Comparison of ENCODE assay signal across 8 cellular contexts in the genomic region with DNA sequence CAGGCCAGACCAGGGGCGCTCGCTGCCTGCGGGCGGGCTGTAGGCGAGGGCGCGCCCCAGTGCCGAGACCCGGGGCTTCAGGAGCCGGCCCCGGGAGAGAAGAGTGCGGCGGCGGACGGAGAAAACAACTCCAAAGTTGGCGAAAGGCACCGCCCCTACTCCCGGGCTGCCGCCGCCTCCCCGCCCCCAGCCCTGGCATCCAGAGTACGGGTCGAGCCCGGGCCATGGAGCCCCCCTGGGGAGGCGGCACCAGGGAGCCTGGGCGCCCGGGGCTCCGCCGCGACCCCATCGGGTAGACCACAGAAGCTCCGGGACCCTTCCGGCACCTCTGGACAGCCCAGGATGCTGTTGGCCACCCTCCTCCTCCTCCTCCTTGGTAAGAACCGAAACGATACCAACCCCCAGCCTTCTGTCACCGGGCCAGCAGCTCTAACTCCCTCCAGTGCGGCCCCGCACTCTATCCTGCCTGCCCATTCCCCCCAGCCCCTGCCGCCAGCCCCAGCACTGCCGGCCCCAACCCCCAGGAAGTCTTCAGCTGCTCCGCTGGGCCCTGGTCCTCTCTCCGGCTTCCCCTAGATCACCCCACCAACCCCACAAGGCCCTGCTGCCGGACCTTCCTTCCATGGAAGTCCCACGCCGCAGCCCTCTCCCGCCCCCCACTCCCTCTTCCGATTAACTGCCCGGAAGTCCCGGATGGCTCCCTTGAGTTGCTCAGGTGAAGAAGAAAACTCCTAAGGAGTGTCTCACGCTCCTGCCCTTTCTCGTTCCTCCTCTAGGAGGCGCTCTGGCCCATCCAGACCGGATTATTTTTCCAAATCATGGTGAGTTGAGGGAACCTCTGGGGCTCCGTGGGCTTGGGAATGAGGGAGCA. TPM values are rescaled to one million over a fixed set of nuclear protein-coding genes. Genes with fewer than 3 reads are reported as not detected.
A peak's percentile ranks its signal among the peaks of the same experiment; 100 is the strongest.
DNase-seq lines count a peak whose midpoint lies in the region; ATAC-seq and TF ChIP-seq lines count a peak whose summit lies in the region.

No MANE protein-coding gene starts in this region.

- no peaks in the 10 kb centered on the region for H3K27me3 ChIP-seq in mesendoderm (ENCODE audit: insufficient read depth, low read length, poor library complexity)

- POLR2A ChIA-PET in activated CD4-positive, alpha-beta memory T cell treated with anti-CD3 and anti-CD28 coated beads, Interleukin-2, amount 10 ng/mL, durations not matched to agents 7 days and 5 days (lab: Charles Lee) = interaction anchor here (0.6 to 7.7 kb wide), 24 partner anchors 9 to 316 kb away, joined by 3 to 115 read pairs (median 5); a partner anchor contains a TSS

- ATAC-seq in GM18873 (IDR thresholded peaks at IDR 0.05; ENCODE audit: low FRiP score, unreplicated experiment) (peak; percentile 21), HG03196 (IDR thresholded peaks at IDR 0.05; ENCODE audit: unreplicated experiment) (peak; percentile 29)
- peak; percentile 28 for ATAC-seq in effector memory CD8-positive, alpha-beta T cell (replicated peaks)

- H3K4ac ChIP-seq in mesendoderm (ENCODE audit: low read depth, low read length) = peak overlapping the region; percentile 95

- H3K4me2 ChIP-seq in mesendoderm (ENCODE audit: low read length) = peak overlapping the region; percentile 77

- peak overlapping the region; percentile 99 for H3K27ac ChIP-seq in mesendoderm (ENCODE audit: low read depth, low read length)

- peak; percentile 92 for TF ChIP-seq CTCF in AG10803 (conservative IDR thresholded peaks at IDR 0.05; ENCODE audit: low read length)

- peak overlapping the region; percentile 96 for H3K56ac ChIP-seq in mesendoderm (ENCODE audit: low read length)

- H3K4me3 ChIP-seq in AG10803 (ENCODE audit: low read length) (peak overlapping the region; percentile 82), mesendoderm (ENCODE audit: low read length) (peak overlapping the region; percentile 94)

- H4K8ac ChIP-seq in mesendoderm (ENCODE audit: low read depth, low read length) = peak overlapping the region; percentile 43

- H2BK5ac ChIP-seq in mesendoderm (ENCODE audit: low read length) = peak overlapping the region; percentile 90

- H2AK5ac ChIP-seq in mesendoderm (ENCODE audit: low read length) = no peak overlapping the region

- CTCF ChIA-PET in activated CD4-positive, alpha-beta memory T cell treated with anti-CD3 and anti-CD28 coated beads, Interleukin-2, amount 10 ng/mL, durations not matched to agents 7 days and 5 days (lab: Charles Lee) = interaction anchor here (0.8 to 7.8 kb wide), 25 partner anchors 9 to 875 kb away, joined by 3 to 145 read pairs (median 6); a partner anchor contains a TSS

- H3K36me3 ChIP-seq in mesendoderm (ENCODE audit: control insufficient read depth, insufficient read depth, low read length) = peaks cover 9% of the 10 kb centered on the region

- H3K79me1 ChIP-seq in mesendoderm (ENCODE audit: low read length) = peaks cover 2% of the 10 kb centered on the region

- no peak overlapping the region for H4K5ac ChIP-seq in mesendoderm (ENCODE audit: low read length)

- WGBS in mesendoderm (ENCODE audit: extremely low coverage, insufficient coverage, low lambda C conversion rate) = no CpG with 5 or more reads among the region's 54 CpGs

- H3K36me3 Mint-ChIP-seq in activated CD4-positive, alpha-beta memory T cell treated with anti-CD3 and anti-CD28 coated beads, Interleukin-2, amount 10 ng/mL, durations not matched to agents 7 days and 5 days (ENCODE audit: low read depth) = peaks cover 39% of the 10 kb centered on the region
- H3K36me3 Mint-ChIP-seq in effector memory CD8-positive, alpha-beta T cell (ENCODE audit: insufficient read depth) = peaks cover 39% of the 10 kb centered on the region

- peak; percentile 76 for DNase-seq in AG10803 (ENCODE audit: low read depth)
- peak; percentile 54 for DNase-seq in NCI-H524 treated with DMSO at 0.1 percent for 48 hours (lab: John Stamatoyannopoulos, UW)
- peak; percentile 76 for DNase-seq in activated CD4-positive, alpha-beta memory T cell treated with anti-CD3 and anti-CD28 coated beads, Interleukin-2, amount 10 ng/mL, durations not matched to agents 7 days and 5 days
- peak; percentile 60 to 68 (median 62) for DNase-seq in effector memory CD8-positive, alpha-beta T cell
- peak; percentile 97 for DNase-seq in mesendoderm
- peak; percentile 48 for DNase-seq in stimulated activated CD8-positive, alpha-beta memory T cell treated with anti-CD3 and anti-CD28 coated beads, Interleukin-15, amount 100 ng/mL, for 24 hours (ENCODE audit: low read depth)

- no peaks in the 10 kb centered on the region for H3K27me3 Mint-ChIP-seq in activated CD4-positive, alpha-beta memory T cell treated with anti-CD3 and anti-CD28 coated beads, Interleukin-2, amount 10 ng/mL, durations not matched to agents 7 days and 5 days
- H3K27me3 Mint-ChIP-seq in effector memory CD8-positive, alpha-beta T cell = no peaks in the 10 kb centered on the region

- H3K23ac ChIP-seq in mesendoderm (ENCODE audit: low read length) = peak overlapping the region; percentile 89

- H3K9ac ChIP-seq in mesendoderm (ENCODE audit: low read length) = peak overlapping the region; percentile 97

- no peaks in the 10 kb centered on the region for H3K9me3 Mint-ChIP-seq in activated CD4-positive, alpha-beta memory T cell treated with anti-CD3 and anti-CD28 coated beads, Interleukin-2, amount 10 ng/mL, durations not matched to agents 7 days and 5 days
- H3K9me3 Mint-ChIP-seq in effector memory CD8-positive, alpha-beta T cell = no peaks in the 10 kb centered on the region

- no peaks in the 10 kb centered on the region for H3K79me2 ChIP-seq in mesendoderm (ENCODE audit: control insufficient read depth, insufficient read depth, low read length)

- H2BK15ac ChIP-seq in mesendoderm (replicated peaks; ENCODE audit: low read depth) = peak overlapping the region; percentile 61

- H3K4me1 Mint-ChIP-seq in activated CD4-positive, alpha-beta memory T cell treated with anti-CD3 and anti-CD28 coated beads, Interleukin-2, amount 10 ng/mL, durations not matched to agents 7 days and 5 days = peaks cover 39% of the 10 kb centered on the region
- peaks cover 26 to 31% of the 10 kb centered on the region in 2 donors for H3K4me1 Mint-ChIP-seq in effector memory CD8-positive, alpha-beta T cell (ENCODE audit: low read depth in 2 of 2)

- H3K18ac ChIP-seq in mesendoderm (ENCODE audit: low read length) = peak overlapping the region; percentile 97

- peak overlapping the region; percentile 97 for H3K27ac Mint-ChIP-seq in activated CD4-positive, alpha-beta memory T cell treated with anti-CD3 and anti-CD28 coated beads, Interleukin-2, amount 10 ng/mL, durations not matched to agents 7 days and 5 days
- H3K27ac Mint-ChIP-seq in effector memory CD8-positive, alpha-beta T cell = peak overlapping the region; percentile 92 to 95

- no peaks in the 10 kb centered on the region for H3K4me1 ChIP-seq in mesendoderm (ENCODE audit: control insufficient read depth, low read depth, low read length)

- peak overlapping the region; percentile 56 for H2BK120ac ChIP-seq in mesendoderm (ENCODE audit: low read depth, low read length)

- peak overlapping the region; percentile 86 for H3K4me3 Mint-ChIP-seq in activated CD4-positive, alpha-beta memory T cell treated with anti-CD3 and anti-CD28 coated beads, Interleukin-2, amount 10 ng/mL, durations not matched to agents 7 days and 5 days
- H3K4me3 Mint-ChIP-seq in effector memory CD8-positive, alpha-beta T cell = peak overlapping the region; percentile 89 to 91

RNA-seq across cellular contexts. Expression of a gene that starts 0.7 kb away (rescaled TPM):
- total RNA-seq in activated CD4-positive, alpha-beta memory T cell treated with anti-CD3 and anti-CD28 coated beads, Interleukin-2, amount 10 ng/mL, durations not matched to agents 7 days and 5 days = 10 to 100 TPM; 88.5 to 98.6 TPM
- 11.7 TPM for polyA plus RNA-seq in mesendoderm (2013, experiment 1 of 2)
- polyA plus RNA-seq in mesendoderm (2013, experiment 2 of 2) = 11.5 TPM

RNA-seq across cellular contexts. Expression of a gene that starts 10.8 kb away (rescaled TPM):
- total RNA-seq in activated CD4-positive, alpha-beta memory T cell treated with anti-CD3 and anti-CD28 coated beads, Interleukin-2, amount 10 ng/mL, durations not matched to agents 7 days and 5 days = 1 to 10 TPM in 1 of 2 experiments, under 1 TPM in 1; 0.98 to 1.2 TPM
- polyA plus RNA-seq in mesendoderm (2013, experiment 1 of 2) = 1.1 TPM
- 1.2 TPM for polyA plus RNA-seq in mesendoderm (2013, experiment 2 of 2)

RNA-seq across cellular contexts. Expression of a gene that starts 35.8 kb away (rescaled TPM):
- 1 to 10 TPM; 1.9 to 2.9 TPM for total RNA-seq in activated CD4-positive, alpha-beta memory T cell treated with anti-CD3 and anti-CD28 coated beads, Interleukin-2, amount 10 ng/mL, durations not matched to agents 7 days and 5 days
- polyA plus RNA-seq in mesendoderm (2013, experiment 1 of 2) = 188 TPM
- polyA plus RNA-seq in mesendoderm (2013, experiment 2 of 2) = 174 TPM

RNA-seq across cellular contexts. Expression of a gene that starts 42.5 kb away (rescaled TPM):
- 100 to 1,000 TPM; 108 to 119 TPM for total RNA-seq in activated CD4-positive, alpha-beta memory T cell treated with anti-CD3 and anti-CD28 coated beads, Interleukin-2, amount 10 ng/mL, durations not matched to agents 7 days and 5 days
- polyA plus RNA-seq in mesendoderm (2013, experiment 1 of 2) = 355 TPM
- 362 TPM for polyA plus RNA-seq in mesendoderm (2013, experiment 2 of 2)

RNA-seq across cellular contexts. Expression of a gene that starts 46.8 kb away (rescaled TPM):
- 10 to 100 TPM; 71.8 to 73.5 TPM for total RNA-seq in activated CD4-positive, alpha-beta memory T cell treated with anti-CD3 and anti-CD28 coated beads, Interleukin-2, amount 10 ng/mL, durations not matched to agents 7 days and 5 days
- 47.3 TPM for polyA plus RNA-seq in mesendoderm (2013, experiment 1 of 2)
- 49.8 TPM for polyA plus RNA-seq in mesendoderm (2013, experiment 2 of 2)

Comparison
In these comparisons a context has a peak if more than half of its experiments do, and no peak if none do; other contexts are left out.
1. Peak in every context shown above with its lines: DNase-seq, ATAC-seq, H3K4me3 ChIP-seq and H3K27ac ChIP-seq.